ENCODE assay signal across 21 cellular contexts in the genomic region with DNA sequence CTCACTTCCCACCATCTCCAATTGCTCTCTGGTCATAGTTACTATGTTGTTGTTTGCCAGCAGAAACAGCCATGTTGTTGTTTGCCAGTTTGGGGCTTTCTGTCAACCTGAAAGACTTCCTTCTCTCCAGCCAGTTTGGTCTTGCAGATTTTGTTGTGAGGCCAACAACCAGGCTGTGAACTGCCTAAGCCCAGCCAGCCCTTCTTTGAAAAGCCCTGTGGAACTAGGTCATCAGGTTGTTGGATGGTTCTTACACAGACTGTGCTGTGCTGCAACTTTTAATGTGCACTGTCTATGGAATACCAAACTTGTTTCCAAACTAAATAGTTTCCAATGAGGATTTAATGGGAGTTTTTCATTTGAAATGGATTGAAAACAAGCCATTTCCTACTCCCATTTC.
A peak's percentile ranks its signal among the peaks of the same experiment; 100 is the strongest.
DNase-seq lines count a peak whose midpoint lies in the region; ATAC-seq and TF ChIP-seq lines count a peak whose summit lies in the region.
"Had no signal": no experiment of that assay in that cellular context is flagged by ENCODE, and none has a peak within 500 bp of the region (broad histone marks: within the 10 kb centered on the region; RNA-seq: fewer than 3 reads in every experiment).

No MANE protein-coding gene starts in this region.

- no peaks in the 10 kb centered on the region for H3K9me3 ChIP-seq in psoas muscle
- H3K9me3 ChIP-seq: MG63, Peyer's patch had no signal

- no peak overlapping the region for H3K4me3 ChIP-seq in psoas muscle
- H3K4me3 ChIP-seq: GM23338, MG63, Peyer's patch had no signal

- no peaks in the 10 kb centered on the region for H3K36me3 ChIP-seq in psoas muscle (ENCODE audit: insufficient read depth in 1 of 2, low read depth in 1 of 2)
- H3K36me3 ChIP-seq: MG63, Peyer's patch had no signal

- DNase-seq in HT1080 (ENCODE audit: low read depth) (peak; percentile 7), cerebellar cortex (ENCODE audit: low spot score) (peak; percentile 54), kidney tubule cell (ENCODE audit: low spot score) (peak; percentile 26), psoas muscle (no peak), COR-L47 (lab: John Stamatoyannopoulos, UW) (no peak), NCI-H146 treated with DMSO at 0.1 percent for 48 hours (lab: John Stamatoyannopoulos, UW; ENCODE audit: unreplicated experiment) (no peak)
- DNase-seq: ACHN; CD4-positive, alpha-beta T cell; GDM1; MG63; NCI-H1105; NCI-H187 treated with DMSO at 0.1 percent for 48 hours; NCI-H2171 treated with DMSO at 0.1 percent for 48 hours; NCI-H510A; Peyer's patch; SHP77 treated with DMSO at 0.1 percent for 48 hours had no signal

- no peaks in the 10 kb centered on the region for H3K27me3 ChIP-seq in psoas muscle (ENCODE audit: insufficient read depth in 3 of 3, low read length in 2 of 3)
- H3K27me3 ChIP-seq: MG63, Peyer's patch had no signal

- ATAC-seq in psoas muscle (peak in 3 of 4 donors; percentile 39 to 51 (median 50)), HG02642 (IDR thresholded peaks at IDR 0.05; ENCODE audit: poor library complexity, unreplicated experiment) (no peak), GM19395 (IDR thresholded peaks at IDR 0.05; ENCODE audit: unreplicated experiment) (no peak)
- ATAC-seq: GM23338, HepG2 had no signal

- H3K27ac ChIP-seq in psoas muscle = peak overlapping the region; percentile 69
- H3K27ac ChIP-seq: KMS-11, Peyer's patch had no signal

- intact Hi-C loops in psoas muscle (cut with DNase I) = no loop called here

- peaks cover 17% of the 10 kb centered on the region for H3K4me1 ChIP-seq in psoas muscle
- H3K4me1 ChIP-seq: Peyer's patch had no signal

- no peak for TF ChIP-seq CTCF in psoas muscle (IDR thresholded peaks at IDR 0.05)

Comparison
In these comparisons a context has a peak if more than half of its experiments do, and no peak if none do; other contexts are left out.
1. DNase-seq: peak in HT1080 (single experiment), cerebellar cortex (single experiment) and kidney tubule cell (single experiment); none in psoas muscle (0 of 2), COR-L47 (single experiment) and NCI-H146 treated with DMSO at 0.1 percent for 48 hours (single experiment).
2. ATAC-seq: peak in psoas muscle (3 of 4); none in HG02642 (single experiment) and GM19395 (single experiment).